Comparison of ENCODE assay signal across 15 cellular contexts in the genomic region with DNA sequence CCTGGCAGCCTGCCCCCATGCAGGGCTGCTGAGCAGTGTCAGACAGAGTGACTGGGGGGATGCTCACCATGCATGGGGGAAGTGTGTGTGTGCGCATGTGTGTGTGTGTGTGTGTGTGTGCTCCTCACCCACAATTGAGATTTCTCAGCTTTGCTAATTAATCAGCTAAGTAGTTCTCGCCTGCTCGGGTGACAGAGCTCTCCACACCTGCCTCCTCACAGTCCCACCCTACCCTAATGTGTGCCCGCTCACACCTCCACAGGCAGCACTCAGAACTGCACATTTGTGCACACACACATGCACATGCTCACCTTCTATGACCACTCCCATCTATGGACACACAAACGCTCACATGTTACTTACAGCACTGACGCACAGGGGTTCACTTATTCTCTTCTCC. TPM values are rescaled to one million over a fixed set of nuclear protein-coding genes. Genes with fewer than 3 reads are reported as not detected.
DNase-seq lines count a peak whose midpoint lies in the region; ATAC-seq, FAIRE-seq and TF ChIP-seq lines count a peak whose summit lies in the region.
"Had no signal": no experiment of that assay in that cellular context is flagged by ENCODE, and none has a peak within 500 bp of the region (broad histone marks: within the 10 kb centered on the region; RNA-seq: fewer than 3 reads in every experiment).

No MANE protein-coding gene starts in this region.

- no peaks in the 10 kb centered on the region for H4K20me1 ChIP-seq in DND-41 (ENCODE audit: insufficient read depth, low read length)

- FAIRE-seq in A549 (lab: Jason Lieb, UNC): no peak
- FAIRE-seq: endothelial cell of umbilical vein had no signal

- no peaks in the 10 kb centered on the region for H3K9me3 Mint-ChIP-seq in activated T-helper 1 cell treated with anti-CD3 and anti-CD28 coated beads, Interleukin-12 subunit alpha, Interleukin-12 subunit beta, Interleukin-2, Interleukin-4 antibody, amounts not matched to agents 30 ng/mL and 10 ng/mL and 1 ng/mL, durations not matched to agents 14 hours and 24 hours and 36 hours

- WGBS in A549 (ENCODE audit: missing lambda C conversion rate): 59% methylated on average over 6 of the region's 6 CpGs

- H3K4me1 ChIP-seq in A549 (no peaks in the 10 kb centered on the region), DND-41 (ENCODE audit: insufficient read depth, low read length) (no peaks in the 10 kb centered on the region), mucosa of descending colon (ENCODE audit: low read depth) (no peaks in the 10 kb centered on the region)
- H3K4me1 ChIP-seq: breast epithelium, Caco-2 had no signal

- TF ChIP-seq EP300 in A549 (IDR thresholded peaks at IDR 0.05): no peak

- H3K4me2 ChIP-seq in A549: no peak overlapping the region
- no peak overlapping the region for H3K4me2 ChIP-seq in DND-41 (ENCODE audit: insufficient read depth, low read length)

- CTCF ChIA-PET in A549 (lab: Yijun Ruan, JAX): interaction anchor here (1.7 kb wide), 1 partner anchor 150 kb away, joined by 3 read pairs; no protein-coding TSS in a partner anchor

- TF ChIP-seq RAD21 in A549 (conservative IDR thresholded peaks at IDR 0.05 in 1 of 2, IDR thresholded peaks at IDR 0.05 in 1 of 2): no peak

- no peak for TF ChIP-seq POLR2A in A549 (IDR thresholded peaks at IDR 0.05; ENCODE audit: low read length)

- no peak overlapping the region for H3K4me3 Mint-ChIP-seq in activated T-helper 1 cell treated with anti-CD3 and anti-CD28 coated beads, Interleukin-12 subunit alpha, Interleukin-12 subunit beta, Interleukin-2, Interleukin-4 antibody, amounts not matched to agents 30 ng/mL and 10 ng/mL and 1 ng/mL, durations not matched to agents 14 hours and 24 hours and 36 hours

- no peaks in the 10 kb centered on the region for H3K27me3 ChIP-seq in DND-41 (ENCODE audit: insufficient read depth, low read length, poor library complexity)
- H3K27me3 ChIP-seq: breast epithelium had no signal

- no peak overlapping the region for H3K9ac ChIP-seq in DND-41 (ENCODE audit: low read depth, low read length)

- peak; percentile 49 to 67; a peak in 4 of 6 replicates for ATAC-seq in A549
- no peak; the same call in 2 of the 3 replicates for ATAC-seq in DND-41 (ENCODE audit: insufficient read depth, low read depth)
- ATAC-seq in mucosa of descending colon: peak; percentile 30
- no peak for ATAC-seq in GM21619 (IDR thresholded peaks at IDR 0.05; ENCODE audit: unreplicated experiment)
- no peak for ATAC-seq in GM19463 (IDR thresholded peaks at IDR 0.05; ENCODE audit: unreplicated experiment)

- POLR2A ChIA-PET in A549 (lab: Yijun Ruan, JAX): no interaction called here

- H3K4me3 ChIP-seq in A549 (no peak overlapping the region), DND-41 (ENCODE audit: low read depth in 1 of 2, low read length in 2 of 2) (no peak overlapping the region), mucosa of descending colon (no peak overlapping the region)
- H3K4me3 ChIP-seq: breast epithelium had no signal

- no peaks in the 10 kb centered on the region for H3K9me3 ChIP-seq in A549
- no peaks in the 10 kb centered on the region for H3K9me3 ChIP-seq in DND-41 (ENCODE audit: insufficient read depth, low read length, severe bottlenecking)
- no peaks in the 10 kb centered on the region for H3K9me3 ChIP-seq in mucosa of descending colon
- H3K9me3 ChIP-seq: breast epithelium, Caco-2 had no signal

- H3K27ac Mint-ChIP-seq in activated T-helper 1 cell treated with anti-CD3 and anti-CD28 coated beads, Interleukin-12 subunit alpha, Interleukin-12 subunit beta, Interleukin-2, Interleukin-4 antibody, amounts not matched to agents 30 ng/mL and 10 ng/mL and 1 ng/mL, durations not matched to agents 14 hours and 24 hours and 36 hours: no peak overlapping the region

- H2AFZ ChIP-seq in DND-41 (ENCODE audit: low read depth, low read length): no peak overlapping the region

- no peaks in the 10 kb centered on the region for H3K36me3 Mint-ChIP-seq in activated T-helper 1 cell treated with anti-CD3 and anti-CD28 coated beads, Interleukin-12 subunit alpha, Interleukin-12 subunit beta, Interleukin-2, Interleukin-4 antibody, amounts not matched to agents 30 ng/mL and 10 ng/mL and 1 ng/mL, durations not matched to agents 14 hours and 24 hours and 36 hours (ENCODE audit: low read depth)

- intact Hi-C loops in mucosa of descending colon (cut with DNase I, micrococcal nuclease): no loop called here
- intact Hi-C loops in activated T-helper 1 cell treated with anti-CD3 and anti-CD28 coated beads, Interleukin-12 subunit alpha, Interleukin-12 subunit beta, Interleukin-2, Interleukin-4 antibody, amounts not matched to agents 30 ng/mL and 10 ng/mL and 1 ng/mL, durations not matched to agents 14 hours and 24 hours and 36 hours (cut with micrococcal nuclease): no loop called here

- H3K27ac ChIP-seq in A549 (no peak overlapping the region), DND-41 (ENCODE audit: low read length) (no peak overlapping the region)
- H3K27ac ChIP-seq: breast epithelium had no signal

- peaks cover 14% of the 10 kb centered on the region for H3K27me3 Mint-ChIP-seq in activated T-helper 1 cell treated with anti-CD3 and anti-CD28 coated beads, Interleukin-12 subunit alpha, Interleukin-12 subunit beta, Interleukin-2, Interleukin-4 antibody, amounts not matched to agents 30 ng/mL and 10 ng/mL and 1 ng/mL, durations not matched to agents 14 hours and 24 hours and 36 hours (ENCODE audit: insufficient read depth)

- no peaks in the 10 kb centered on the region for H3K36me3 ChIP-seq in DND-41 (ENCODE audit: insufficient read depth, low read length)
- H3K36me3 ChIP-seq in mucosa of descending colon (ENCODE audit: low read depth): no peaks in the 10 kb centered on the region
- H3K36me3 ChIP-seq: breast epithelium had no signal

- no peak for TF ChIP-seq CTCF in A549 (IDR thresholded peaks at IDR 0.05)
- TF ChIP-seq CTCF in DND-41 (IDR thresholded peaks at IDR 0.05; ENCODE audit: borderline replicate concordance, extremely low read depth, low read length, poor library complexity, severe bottlenecking): peak; percentile 22
- TF ChIP-seq CTCF in mucosa of descending colon (IDR thresholded peaks at IDR 0.05): no peak

- no peaks in the 10 kb centered on the region for H3K4me1 Mint-ChIP-seq in activated T-helper 1 cell treated with anti-CD3 and anti-CD28 coated beads, Interleukin-12 subunit alpha, Interleukin-12 subunit beta, Interleukin-2, Interleukin-4 antibody, amounts not matched to agents 30 ng/mL and 10 ng/mL and 1 ng/mL, durations not matched to agents 14 hours and 24 hours and 36 hours (ENCODE audit: low read depth)

- DNase-seq in A549 (ENCODE audit: low read depth in 1 of 2, low spot score in 1 of 2): no peak
- no peak for DNase-seq in DND-41
- peak; percentile 36 for DNase-seq in NCI-H69 (lab: John Stamatoyannopoulos, UW)
- DNase-seq in mucosa of descending colon: no peak
- no peak for DNase-seq in activated T-helper 1 cell treated with anti-CD3 and anti-CD28 coated beads, Interleukin-12 subunit alpha, Interleukin-12 subunit beta, Interleukin-2, Interleukin-4 antibody, amounts not matched to agents 30 ng/mL and 10 ng/mL and 1 ng/mL, durations not matched to agents 14 hours and 24 hours and 36 hours (ENCODE audit: low spot score)
- DNase-seq: AML-193, Caco-2, MV-4-11, NCI-H2081, retina, T-helper 9 cell had no signal

- H3K79me2 ChIP-seq in DND-41 (ENCODE audit: insufficient read depth, low read length): no peaks in the 10 kb centered on the region

TF ChIP-seq in A549, 52 proteins besides CTCF, POLR2A, EP300 and RAD21 (continues in another document):
- TF ChIP-seq KDM1A (IDR thresholded peaks at IDR 0.05; ENCODE audit: low read depth) (no peak), KDM5A (IDR thresholded peaks at IDR 0.05) (no peak), CBX2 (IDR thresholded peaks at IDR 0.05; ENCODE audit: borderline replicate concordance, low read depth) (no peak), MAFK (IDR thresholded peaks at IDR 0.05; ENCODE audit: partially characterized antibody) (no peak), SMC3 (IDR thresholded peaks at IDR 0.05) (no peak), CHD4 (IDR thresholded peaks at IDR 0.05; ENCODE audit: borderline replicate concordance) (no peak), RFX5 (IDR thresholded peaks at IDR 0.05) (no peak), GATA3 (IDR thresholded peaks at IDR 0.05; ENCODE audit: borderline replicate concordance) (no peak), NFE2L2 (conservative IDR thresholded peaks at IDR 0.05; ENCODE audit: low read length) (no peak), POLR2AphosphoS2 (conservative IDR thresholded peaks at IDR 0.05; ENCODE audit: low read length) (no peak), CEBPB (IDR thresholded peaks at IDR 0.05) (no peak), ZFP36 (IDR thresholded peaks at IDR 0.05; ENCODE audit: borderline replicate concordance, partially characterized antibody) (no peak), RCOR1 (IDR thresholded peaks at IDR 0.05; ENCODE audit: low read depth, low read length) (no peak), EHF (CRISPR knock-in tag; IDR thresholded peaks at IDR 0.05) (no peak)
- TF ChIP-seq, protein P1, sequence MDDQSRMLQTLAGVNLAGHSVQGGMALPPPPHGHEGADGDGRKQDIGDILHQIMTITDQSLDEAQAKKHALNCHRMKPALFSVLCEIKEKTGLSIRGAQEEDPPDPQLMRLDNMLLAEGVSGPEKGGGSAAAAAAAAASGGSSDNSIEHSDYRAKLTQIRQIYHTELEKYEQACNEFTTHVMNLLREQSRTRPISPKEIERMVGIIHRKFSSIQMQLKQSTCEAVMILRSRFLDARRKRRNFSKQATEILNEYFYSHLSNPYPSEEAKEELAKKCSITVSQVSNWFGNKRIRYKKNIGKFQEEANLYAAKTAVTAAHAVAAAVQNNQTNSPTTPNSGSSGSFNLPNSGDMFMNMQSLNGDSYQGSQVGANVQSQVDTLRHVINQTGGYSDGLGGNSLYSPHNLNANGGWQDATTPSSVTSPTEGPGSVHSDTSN (IDR thresholded peaks at IDR 0.05): no peak

RNA-seq across cellular contexts. Expression of a gene that starts 37.3 kb away (rescaled TPM):
- polyA plus RNA-seq in A549 (2011; rRNA removed): 0.21 and 0.22 TPM in 2 replicates
- 0.20 and 0.21 TPM in 2 replicates for polyA plus RNA-seq in A549 (2012; cell fraction: cytosol; rRNA removed)
- 0.65 and 0.67 TPM in 2 replicates for polyA plus RNA-seq in A549 (2012; cell fraction: nucleus; rRNA removed)
- polyA plus RNA-seq in A549 (2017; fragmentation: RNase III; extraction: RNeasy Plus Mini Kit Qiagen cat#74134 plus additional on column Dnase treatment): 0.41 to 0.75 TPM (median 0.55 TPM) in 3 replicates
- polyA minus RNA-seq in A549 (2011; rRNA and poly(A)+ RNA removed): 0.58 TPM in 1 of 2 replicates, not detected in the other
- 1 to 10 TPM; 1.5 to 4.9 (median 3.8) TPM for total RNA-seq in mucosa of descending colon
- total RNA-seq in activated T-helper 1 cell treated with anti-CD3 and anti-CD28 coated beads, Interleukin-12 subunit alpha, Interleukin-12 subunit beta, Interleukin-2, Interleukin-4 antibody, amounts not matched to agents 30 ng/mL and 10 ng/mL and 1 ng/mL, durations not matched to agents 14 hours and 24 hours and 36 hours: 0.52 and 0.78 TPM in 2 replicates
- total RNA-seq: endothelial cell of umbilical vein had no signal

Comparison
In these comparisons a context has a peak if more than half of its experiments do, and no peak if none do; other contexts are left out.
1. ATAC-seq: peak in A549 (2 of 2) and mucosa of descending colon (single experiment); none in DND-41 (single experiment), GM21619 (single experiment) and GM19463 (single experiment).